13 cellular contexts compared by ENCODE assay signal in the genomic region with DNA sequence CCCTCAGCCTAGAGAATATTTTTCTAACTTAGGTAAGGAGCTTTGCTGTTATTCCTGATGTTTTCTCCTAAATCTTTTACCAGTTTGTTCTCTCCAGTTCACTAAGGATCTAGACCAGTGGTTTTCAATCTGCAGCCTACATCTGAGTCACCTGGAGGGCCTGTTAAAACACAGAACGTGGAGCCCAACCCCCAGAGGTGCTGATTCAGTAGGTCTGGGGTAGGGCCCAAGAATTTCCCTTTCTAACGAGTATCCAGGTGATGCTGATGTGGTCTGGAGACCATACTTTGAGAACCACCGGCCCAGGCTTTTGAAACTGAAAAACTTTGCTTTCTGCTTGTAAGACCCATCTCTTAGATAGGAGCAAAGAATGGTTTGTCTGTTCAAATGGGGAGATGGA. TPM values are rescaled to one million over a fixed set of nuclear protein-coding genes. Genes with fewer than 3 reads are reported as not detected.
DNase-seq lines count a peak whose midpoint lies in the region; ATAC-seq and TF ChIP-seq lines count a peak whose summit lies in the region.
"Had no signal": no experiment of that assay in that cellular context is flagged by ENCODE, and none has a peak within 500 bp of the region (broad histone marks: within the 10 kb centered on the region; RNA-seq: fewer than 3 reads in every experiment).

No MANE protein-coding gene starts in this region.

- H4K20me1 ChIP-seq in OCI-LY3 (ENCODE audit: insufficient read depth, low read length), result no peaks in the 10 kb centered on the region

- H3K9ac ChIP-seq in OCI-LY3 (ENCODE audit: low read length), result no peak overlapping the region
- H3K9ac ChIP-seq in stomach smooth muscle (ENCODE audit: low read length in 2 of 2), result no peak overlapping the region

- H3K36me3 ChIP-seq in OCI-LY3 (replicated peaks; ENCODE audit: low read depth, low read length) (peaks cover 2% of the 10 kb centered on the region), esophagus (ENCODE audit: control insufficient read depth in 2 of 2, insufficient read depth in 2 of 2, low read length in 1 of 2) (no peaks in the 10 kb centered on the region), stomach smooth muscle (ENCODE audit: control insufficient read depth in 2 of 2, insufficient read depth in 2 of 2, low read length in 2 of 2) (no peaks in the 10 kb centered on the region)

- H3K27me3 Mint-ChIP-seq in activated CD8-positive, alpha-beta T cell treated with anti-CD3 and anti-CD28 coated beads for 36 hours, result no peaks in the 10 kb centered on the region
- H3K27me3 Mint-ChIP-seq in activated CD8-positive, alpha-beta T cell treated with anti-CD3 and anti-CD28 coated beads, Interleukin-2, amount 10 ng/mL, durations not matched to agents 7 days and 5 days (ENCODE audit: low read depth), result no peaks in the 10 kb centered on the region

- H3K4me3 ChIP-seq in OCI-LY3 (ENCODE audit: low read length) (no peak overlapping the region), esophagus (ENCODE audit: low read depth in 1 of 2, low read length in 2 of 2) (no peak overlapping the region), stomach smooth muscle (ENCODE audit: low read length in 2 of 2) (no peak overlapping the region)
- H3K4me3 ChIP-seq: SK-N-MC had no signal

- POLR2A ChIA-PET in activated CD8-positive, alpha-beta T cell treated with anti-CD3 and anti-CD28 coated beads for 36 hours (lab: Charles Lee), result interaction anchor here (0.9 to 1.4 kb wide), 2 partner anchors 18 to 22 kb away, joined by 3 read pairs; no protein-coding TSS in a partner anchor
- POLR2A ChIA-PET in activated CD8-positive, alpha-beta T cell treated with anti-CD3 and anti-CD28 coated beads, Interleukin-2, amount 10 ng/mL, durations not matched to agents 7 days and 5 days (lab: Charles Lee), result interaction anchor here (1.0 to 1.2 kb wide), 2 partner anchors 19 to 50 kb away, joined by 3 read pairs; no protein-coding TSS in a partner anchor

- WGBS in esophagus, 2 donors, result 42 to 59% methylated on average over 3 of the region's 3 CpGs

- no peak overlapping the region for H3K27ac ChIP-seq in OCI-LY3 (ENCODE audit: low read length)
- peak overlapping the region; percentile 79 to 85 for H3K27ac ChIP-seq in esophagus (ENCODE audit: low read depth in 2 of 2, low read length in 1 of 2)
- H3K27ac ChIP-seq in stomach smooth muscle (ENCODE audit: low read length), result peak overlapping the region; percentile 60
- H3K27ac ChIP-seq: SK-N-MC had no signal

- peaks cover 14% of the 10 kb centered on the region for H3K4me1 Mint-ChIP-seq in activated CD8-positive, alpha-beta T cell treated with anti-CD3 and anti-CD28 coated beads for 36 hours (ENCODE audit: low read depth)
- H3K4me1 Mint-ChIP-seq in activated CD8-positive, alpha-beta T cell treated with anti-CD3 and anti-CD28 coated beads, Interleukin-2, amount 10 ng/mL, durations not matched to agents 7 days and 5 days (ENCODE audit: low read depth), result peaks cover 31% of the 10 kb centered on the region

- H3K4me1 ChIP-seq in OCI-LY3 (ENCODE audit: low read length), result peaks cover 14% of the 10 kb centered on the region
- peaks cover 4 to 16% of the 10 kb centered on the region in 2 donors for H3K4me1 ChIP-seq in esophagus (ENCODE audit: control insufficient read depth in 2 of 2, insufficient read depth in 2 of 2, low read length in 1 of 2)
- peaks cover 52% of the 10 kb centered on the region for H3K4me1 ChIP-seq in stomach smooth muscle (ENCODE audit: control insufficient read depth, insufficient read depth, low read length)

- no peaks in the 10 kb centered on the region for H3K9me3 Mint-ChIP-seq in activated CD8-positive, alpha-beta T cell treated with anti-CD3 and anti-CD28 coated beads for 36 hours
- H3K9me3 Mint-ChIP-seq in activated CD8-positive, alpha-beta T cell treated with anti-CD3 and anti-CD28 coated beads, Interleukin-2, amount 10 ng/mL, durations not matched to agents 7 days and 5 days (ENCODE audit: insufficient read depth), result no peaks in the 10 kb centered on the region

- H3K27me3 ChIP-seq in OCI-LY3 (ENCODE audit: low read depth, low read length), result no peaks in the 10 kb centered on the region
- H3K27me3 ChIP-seq in esophagus (ENCODE audit: control insufficient read depth in 1 of 2, insufficient read depth in 2 of 2, low read length in 2 of 2), result no peaks in the 10 kb centered on the region
- H3K27me3 ChIP-seq in stomach smooth muscle (ENCODE audit: control insufficient read depth in 1 of 2, insufficient read depth in 2 of 2, low read length in 2 of 2), result no peaks in the 10 kb centered on the region

- CTCF ChIA-PET in activated CD8-positive, alpha-beta T cell treated with anti-CD3 and anti-CD28 coated beads for 36 hours (lab: Charles Lee), result interaction anchor here (1.5 kb wide), 1 partner anchor 19 kb away, joined by 9 read pairs; no protein-coding TSS in a partner anchor
- CTCF ChIA-PET in activated CD8-positive, alpha-beta T cell treated with anti-CD3 and anti-CD28 coated beads, Interleukin-2, amount 10 ng/mL, durations not matched to agents 7 days and 5 days (lab: Charles Lee), result interaction anchor here (1.2 to 1.3 kb wide), 2 partner anchors 18 to 40 kb away, joined by 3 to 7 read pairs; no protein-coding TSS in a partner anchor

- TF ChIP-seq CTCF in activated CD8-positive, alpha-beta T cell treated with anti-CD3 and anti-CD28 coated beads for 36 hours (IDR thresholded peaks at IDR 0.05), result no peak
- no peak for TF ChIP-seq CTCF in OCI-LY3 (IDR thresholded peaks at IDR 0.05; ENCODE audit: low read depth, low read length)

- H3K4me3 Mint-ChIP-seq in activated CD8-positive, alpha-beta T cell treated with anti-CD3 and anti-CD28 coated beads for 36 hours, result no peak overlapping the region
- no peak overlapping the region for H3K4me3 Mint-ChIP-seq in activated CD8-positive, alpha-beta T cell treated with anti-CD3 and anti-CD28 coated beads, Interleukin-2, amount 10 ng/mL, durations not matched to agents 7 days and 5 days

- H3K36me3 Mint-ChIP-seq in activated CD8-positive, alpha-beta T cell treated with anti-CD3 and anti-CD28 coated beads for 36 hours (ENCODE audit: low read depth), result peaks cover 17% of the 10 kb centered on the region
- peaks cover 19% of the 10 kb centered on the region for H3K36me3 Mint-ChIP-seq in activated CD8-positive, alpha-beta T cell treated with anti-CD3 and anti-CD28 coated beads, Interleukin-2, amount 10 ng/mL, durations not matched to agents 7 days and 5 days (ENCODE audit: low read depth)

- H3K9me3 ChIP-seq in OCI-LY3 (ENCODE audit: insufficient read depth, low read length), result no peaks in the 10 kb centered on the region
- no peaks in the 10 kb centered on the region for H3K9me3 ChIP-seq in esophagus (ENCODE audit: control insufficient read depth in 2 of 2, insufficient read depth in 1 of 2, low read depth in 1 of 2, low read length in 1 of 2)
- no peaks in the 10 kb centered on the region for H3K9me3 ChIP-seq in stomach smooth muscle (ENCODE audit: control insufficient read depth in 2 of 2, low read length in 2 of 2)

- ATAC-seq in activated CD8-positive, alpha-beta T cell treated with anti-CD3 and anti-CD28 coated beads for 36 hours, result peak; percentile 71
- no peak for ATAC-seq in activated CD8-positive, alpha-beta T cell treated with anti-CD3 and anti-CD28 coated beads, Interleukin-2, amount 10 ng/mL, durations not matched to agents 7 days and 5 days
- ATAC-seq in left colon, result no peak

- peak overlapping the region; percentile 3; the same call in 1 of the 2 replicates for H3K4me2 ChIP-seq in OCI-LY3 (ENCODE audit: low read length)

- intact Hi-C loops in activated CD8-positive, alpha-beta T cell treated with anti-CD3 and anti-CD28 coated beads for 36 hours (cut with micrococcal nuclease), result no loop called here
- intact Hi-C loops in left colon (cut with DNase I, micrococcal nuclease), result no loop called here

- peak; percentile 48 for DNase-seq in activated CD8-positive, alpha-beta T cell treated with anti-CD3 and anti-CD28 coated beads for 36 hours
- DNase-seq in activated CD8-positive, alpha-beta T cell treated with anti-CD3 and anti-CD28 coated beads, Interleukin-2, amount 10 ng/mL, durations not matched to agents 7 days and 5 days, result no peak
- DNase-seq in NCI-H2029 (lab: John Stamatoyannopoulos, UW) (no peak), left colon (no peak), ureter (ENCODE audit: low spot score) (no peak)
- DNase-seq: activated CD4-positive, CD25-positive, alpha-beta regulatory T cell; activated naive CD4-positive, alpha-beta T cell treated with Interleukin-2 at 50 U/mL for 16 hours; NCI-H1436; NCI-H774 had no signal

- no peak overlapping the region for H2AFZ ChIP-seq in OCI-LY3 (ENCODE audit: low read depth, low read length)

- H3K27ac Mint-ChIP-seq in activated CD8-positive, alpha-beta T cell treated with anti-CD3 and anti-CD28 coated beads for 36 hours, result peak overlapping the region; percentile 70
- no peak overlapping the region for H3K27ac Mint-ChIP-seq in activated CD8-positive, alpha-beta T cell treated with anti-CD3 and anti-CD28 coated beads, Interleukin-2, amount 10 ng/mL, durations not matched to agents 7 days and 5 days

- H3K79me2 ChIP-seq in OCI-LY3 (ENCODE audit: low read length), result no peaks in the 10 kb centered on the region

RNA-seq across cellular contexts. Expression of gene KMT2E, which starts 51.2 kb away (rescaled TPM):
- 10 to 100 TPM; 94.7 to 98.4 TPM for total RNA-seq in activated CD8-positive, alpha-beta T cell treated with anti-CD3 and anti-CD28 coated beads for 36 hours
- total RNA-seq in activated CD8-positive, alpha-beta T cell treated with anti-CD3 and anti-CD28 coated beads, Interleukin-2, amount 10 ng/mL, durations not matched to agents 7 days and 5 days, result 100 to 1,000 TPM in 1 of 2 experiments, 10 to 100 TPM in 1; 95.1 to 105 TPM
- 10 to 100 TPM; 10.8 to 15.0 TPM for polyA plus RNA-seq in esophagus
- 100 to 1,000 TPM; 119 TPM for total RNA-seq in left colon
- total RNA-seq in ureter, result 120 TPM
